18 cellular contexts compared by ENCODE assay signal in genomic region chr17:82964851-82965341, GRCh38.
"Had no signal": no experiment of that assay in that cellular context is flagged by ENCODE, and none has a peak within 500 bp of the region (broad histone marks: within the 10 kb centered on the region; RNA-seq: fewer than 3 reads in every experiment).

No MANE protein-coding gene starts in this region.

- ATAC-seq: activated T-cell treated with anti-CD3 and anti-CD28 coated beads, Interleukin-2, amount 50 U/mL, for 72 hours; gastrocnemius medialis; heart right ventricle; mucosa of descending colon; naive thymus-derived CD4-positive, alpha-beta T cell; WTC11 had no signal

- H3K27me3 ChIP-seq: gastrocnemius medialis, heart right ventricle, tibial nerve had no signal

- H3K4me1 ChIP-seq: parathyroid adenoma had no signal

- DNase-seq: activated CD4-positive, alpha-beta T cell treated with anti-CD3 and anti-CD28 coated beads for 48 hours; activated naive CD4-positive, alpha-beta T cell; activated naive CD8-positive, alpha-beta T cell treated with anti-CD3 and anti-CD28 coated beads, Interleukin-2, amount 10 ng/mL, durations not matched to agents 7 days and 5 days; activated T-cell treated with anti-CD3 and anti-CD28 coated beads, Interleukin-2, amount 50 U/mL, for 72 hours; dermis blood vessel endothelial cell; erythroblast; gastrocnemius medialis; heart right ventricle; mucosa of descending colon; naive thymus-derived CD4-positive, alpha-beta T cell; stimulated activated CD4-positive, alpha-beta T cell treated with anti-CD3 and anti-CD28 coated beads, Interleukin-15, amount 100 ng/mL, for 24 hours; stimulated activated CD4-positive, alpha-beta T cell treated with anti-CD3 and anti-CD28 coated beads, Interleukin-4, amount 100 ng/mL, for 1 hour; stimulated activated naive CD4-positive, alpha-beta T cell; substantia nigra; T-helper 2 cell had no signal

- H3K36me3 ChIP-seq: gastrocnemius medialis, heart right ventricle had no signal

- H2AFZ ChIP-seq: parathyroid adenoma had no signal

- H3K27ac ChIP-seq: gastrocnemius medialis, heart right ventricle, parathyroid adenoma, tibial nerve had no signal

- H3K4me3 ChIP-seq: gastrocnemius medialis, heart right ventricle, mucosa of descending colon, tibial nerve had no signal

- H3K79me2 ChIP-seq: parathyroid adenoma had no signal

- H3K9ac ChIP-seq: parathyroid adenoma had no signal

- H3K9me3 ChIP-seq: gastrocnemius medialis, heart right ventricle, mucosa of descending colon, tibial nerve had no signal
